In the genomic region with DNA sequence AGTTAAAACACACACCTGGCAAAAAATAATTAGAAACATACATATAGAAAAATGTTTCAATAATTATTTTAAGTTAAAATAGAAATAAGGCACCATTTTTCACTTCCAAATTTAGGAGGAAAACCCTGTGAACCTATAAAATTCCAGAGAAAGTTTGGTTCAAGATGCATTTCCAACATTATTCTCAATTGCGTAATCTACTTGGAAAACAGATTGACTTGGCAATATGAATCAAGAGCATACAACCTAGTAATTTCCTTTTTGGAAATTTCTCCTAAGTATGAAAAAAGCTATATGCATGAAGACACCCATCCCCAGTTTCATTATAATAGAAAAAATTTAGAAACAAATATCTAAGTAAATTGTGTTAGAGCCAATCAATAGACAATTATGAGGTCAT, we compare ENCODE assay signal across 26 cellular contexts.
"Had no signal": no experiment of that assay in that cellular context is flagged by ENCODE, and none has a peak within 500 bp of the region (broad histone marks: within the 10 kb centered on the region; RNA-seq: fewer than 3 reads in every experiment).

No MANE protein-coding gene starts in this region.

- H2AFZ ChIP-seq: hepatocyte, neural progenitor cell had no signal

- H3K79me2 ChIP-seq: hepatocyte had no signal

- FAIRE-seq: urothelium cell line had no signal

- H3K27ac ChIP-seq: hepatocyte, left ventricle myocardium inferior, neural progenitor cell, neutrophil, right atrium auricular region, skin epidermis, stomach, testis, thyroid gland, transverse colon, upper lobe of right lung had no signal

- ATAC-seq: natural killer cell; sciatic nerve; stimulated activated naive B cell treated with anti-CD40 and anti-IgM and Interleukin-4, amounts not matched to agents 10 μg/mL and 1 μg/mL and 100 μg/mL, for 72 hours; stimulated activated naive CD8-positive, alpha-beta T cell treated with anti-CD3 and anti-CD28 coated beads, Interleukin-15, Interleukin-2, amounts not matched to agents 100 U/mL and 50 U/mL, for 24 hours; upper lobe of right lung had no signal

- H3K4me1 ChIP-seq: left ventricle myocardium inferior, neural progenitor cell, right atrium auricular region, stomach, testis, transverse colon, upper lobe of right lung had no signal

- H3K4me3 ChIP-seq: hepatocyte, left ventricle myocardium inferior, lung, neural progenitor cell, right atrium auricular region, skin epidermis, stomach, testis, thyroid gland, transverse colon, upper lobe of right lung had no signal

- H3K9me3 ChIP-seq: left ventricle myocardium inferior, neutrophil, right atrium auricular region, stomach, testis, thyroid gland, transverse colon, upper lobe of right lung had no signal

- DNase-seq: islet precursor cell; left ventricle myocardium inferior; mesendoderm; naive B cell; natural killer cell; nephron progenitor cell; occipital lobe; stimulated activated CD4-positive, alpha-beta T cell treated with anti-CD3 and anti-CD28 coated beads, Interleukin-12 subunit alpha, Interleukin-12 subunit beta, amount 100 ng/mL, for 4 hours; stimulated activated CD4-positive, alpha-beta T cell treated with anti-CD3 and anti-CD28 coated beads, Interleukin-15, amount 100 ng/mL, for 24 hours; stimulated activated CD4-positive, alpha-beta T cell treated with anti-CD3 and anti-CD28 coated beads, Interleukin-2, amount 100 ng/mL, for 24 hours; stimulated activated CD4-positive, alpha-beta T cell treated with anti-CD3 and anti-CD28 coated beads, Interleukin-4, amount 100 ng/mL, for 1 hour; stimulated activated naive B cell treated with anti-CD40 and anti-IgM and Interleukin-4, amounts not matched to agents 10 μg/mL and 1 μg/mL and 100 μg/mL, for 72 hours; stimulated activated naive CD8-positive, alpha-beta T cell treated with anti-CD3 and anti-CD28 coated beads, Interleukin-15, Interleukin-2, amounts not matched to agents 100 U/mL and 50 U/mL, for 24 hours; stomach; testis; thyroid gland; transverse colon; upper lobe of right lung had no signal

- H3K9ac ChIP-seq: neural progenitor cell had no signal

- H3K4me2 ChIP-seq: hepatocyte, neural progenitor cell had no signal

- H3K36me3 ChIP-seq: left ventricle myocardium inferior, neural progenitor cell, neutrophil, right atrium auricular region, stomach, thyroid gland, transverse colon, upper lobe of right lung had no signal

- H3K27me3 ChIP-seq: hepatocyte, neural progenitor cell, neutrophil, right atrium auricular region, stomach, testis, thyroid gland, transverse colon, upper lobe of right lung had no signal
